8 cellular contexts compared by ENCODE assay signal in genomic region chr17:41687828-41688640, GRCh38. TPM values are rescaled to one million over a fixed set of nuclear protein-coding genes. Genes with fewer than 3 reads are reported as not detected.
A peak's percentile ranks its signal among the peaks of the same experiment; 100 is the strongest.
DNase-seq lines count a peak whose midpoint lies in the region; ATAC-seq lines count a peak whose summit lies in the region.

No MANE protein-coding gene starts in this region.

- H3K9me3 ChIP-seq in ectodermal cell (ENCODE audit: control insufficient read depth, low read length) (no peaks in the 10 kb centered on the region), mucosa of rectum (ENCODE audit: control insufficient read depth in 2 of 2, low read length in 2 of 2) (no peaks in the 10 kb centered on the region), thymus (ENCODE audit: control insufficient read depth) (no peaks in the 10 kb centered on the region)

- ATAC-seq in GM21619 (IDR thresholded peaks at IDR 0.05; ENCODE audit: unreplicated experiment) (peak; percentile 11), HG03139 (IDR thresholded peaks at IDR 0.05; ENCODE audit: unreplicated experiment) (no peak)

- no peaks in the 10 kb centered on the region for H3K4me1 ChIP-seq in ectodermal cell (ENCODE audit: control insufficient read depth, insufficient read depth, low read length)
- H3K4me1 ChIP-seq in mucosa of rectum (ENCODE audit: control insufficient read depth in 2 of 2, insufficient read depth in 2 of 2, low read length in 2 of 2), result peaks cover 19 to 21% of the 10 kb centered on the region in 2 donors
- H3K4me1 ChIP-seq in thymus (ENCODE audit: control insufficient read depth, insufficient read depth, low read length), result no peaks in the 10 kb centered on the region

- H3K27ac ChIP-seq in ectodermal cell (ENCODE audit: insufficient read depth, low read depth, low read length, poor library complexity, severe bottlenecking) (no peak overlapping the region), mucosa of rectum (ENCODE audit: low read depth in 2 of 2, low read length in 2 of 2) (peak overlapping the region; percentile 100), thymus (ENCODE audit: low read depth) (peak overlapping the region; percentile 95)

- 11 to 13% methylated on average over 23 of the region's 23 CpGs for WGBS in ectodermal cell, 2 experiments
- WGBS in thymus, result 8% methylated on average over 23 of the region's 23 CpGs

- H3K4me3 ChIP-seq in ectodermal cell (ENCODE audit: insufficient read depth, low read depth, low read length), result peak overlapping the region; percentile 86
- H3K4me3 ChIP-seq in mucosa of rectum (ENCODE audit: low read length in 2 of 2), result peak overlapping the region; percentile 78 to 94
- peak overlapping the region; percentile 80 for H3K4me3 ChIP-seq in thymus (ENCODE audit: low read length)

- H3K27me3 ChIP-seq in ectodermal cell (ENCODE audit: control insufficient read depth, insufficient read depth, low read length, poor library complexity, severe bottlenecking) (no peaks in the 10 kb centered on the region), mucosa of rectum (ENCODE audit: control insufficient read depth in 2 of 2, insufficient read depth in 2 of 2, low read length in 2 of 2) (no peaks in the 10 kb centered on the region), thymus (ENCODE audit: control insufficient read depth, insufficient read depth) (no peaks in the 10 kb centered on the region)

- H3K36me3 ChIP-seq in ectodermal cell (ENCODE audit: control insufficient read depth, insufficient read depth, low read length) (peaks cover 28% of the 10 kb centered on the region), mucosa of rectum (ENCODE audit: control insufficient read depth in 2 of 2, insufficient read depth in 2 of 2, low read length in 2 of 2) (peaks cover 37% of the 10 kb centered on the region in 2 donors), thymus (ENCODE audit: control insufficient read depth, insufficient read depth) (peaks cover 37% of the 10 kb centered on the region)

- peak overlapping the region; percentile 86 to 100 for H3K9ac ChIP-seq in mucosa of rectum (ENCODE audit: low read depth in 1 of 2, low read length in 2 of 2)

- peak; percentile 44 to 70 for DNase-seq in AML-193 (lab: John Stamatoyannopoulos, UW)
- peak; percentile 54 to 80 for DNase-seq in NCI-H2081 (lab: John Stamatoyannopoulos, UW)
- DNase-seq in activated CD4-positive, alpha-beta T cell treated with anti-CD3 and anti-CD28 coated beads for 48 hours, result peak; percentile 63

RNA-seq across cellular contexts. Expression of gene EIF1, which starts 0.7 kb away (rescaled TPM):
- 533 TPM for polyA plus RNA-seq in ectodermal cell (2013, experiment 1 of 4)
- polyA plus RNA-seq in ectodermal cell (2013, experiment 2 of 4), result 531 TPM
- polyA plus RNA-seq in ectodermal cell (2013, experiment 3 of 4), result 503 TPM
- 534 TPM for polyA plus RNA-seq in ectodermal cell (2013, experiment 4 of 4)
- polyA plus RNA-seq in thymus, result 1,051 TPM

RNA-seq across cellular contexts. Expression of gene GAST, which starts 24.1 kb away (rescaled TPM):
- polyA plus RNA-seq in ectodermal cell (2013, experiment 1 of 4), result not detected
- not detected for polyA plus RNA-seq in ectodermal cell (2013, experiment 2 of 4)
- polyA plus RNA-seq in ectodermal cell (2013, experiment 3 of 4), result not detected
- polyA plus RNA-seq in ectodermal cell (2013, experiment 4 of 4), result not detected
- polyA plus RNA-seq in thymus, result 77.6 TPM

RNA-seq across cellular contexts. Expression of gene HAP1, which starts 46.4 kb away (rescaled TPM):
- polyA plus RNA-seq in ectodermal cell (2013, experiment 1 of 4), result 2.0 TPM
- 1.8 TPM for polyA plus RNA-seq in ectodermal cell (2013, experiment 2 of 4)
- polyA plus RNA-seq in ectodermal cell (2013, experiment 3 of 4), result 1.0 TPM
- 1.1 TPM for polyA plus RNA-seq in ectodermal cell (2013, experiment 4 of 4)
- polyA plus RNA-seq in thymus, result 4.0 TPM
